In the genomic region with DNA sequence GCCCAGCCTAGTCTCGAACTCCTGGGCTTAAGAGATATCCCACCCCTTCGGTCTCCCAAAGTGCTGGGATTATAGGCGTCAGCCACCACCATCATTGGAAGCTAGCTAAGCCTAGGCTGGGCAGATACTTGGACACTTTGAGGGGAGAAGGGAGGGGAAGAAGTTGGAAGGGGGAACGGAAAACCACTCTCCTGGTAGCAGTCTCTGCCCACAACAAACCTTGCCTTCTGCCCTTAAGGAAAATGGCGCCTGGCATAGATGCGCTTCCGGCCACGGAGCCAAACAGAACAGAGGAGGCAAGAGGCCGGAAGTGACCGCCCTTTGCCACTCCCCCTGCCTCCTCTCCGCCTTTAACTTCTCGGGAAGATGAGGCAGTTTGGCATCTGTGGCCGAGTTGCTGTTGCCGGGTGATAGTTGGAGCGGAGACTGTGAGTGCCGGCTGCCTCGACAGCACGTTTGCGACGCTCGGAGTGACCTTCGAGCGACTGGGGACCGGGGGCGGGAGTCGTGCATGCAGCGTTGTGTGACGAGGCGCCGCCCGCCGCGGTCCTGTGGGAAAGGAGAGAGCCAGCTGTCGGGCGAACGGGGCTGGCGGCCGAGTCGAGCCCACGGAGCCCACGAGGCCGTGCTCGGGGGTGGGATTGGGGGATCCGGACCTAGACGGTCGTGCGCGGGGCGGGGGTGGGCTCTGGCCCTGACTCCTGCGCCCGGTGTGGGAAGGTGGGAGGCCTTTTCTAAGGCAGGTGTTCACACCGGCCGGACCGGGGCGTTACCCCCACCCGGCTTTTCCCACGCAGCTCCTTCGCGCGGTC, we compare ENCODE assay signal across 8 cellular contexts. TPM values are rescaled to one million over a fixed set of nuclear protein-coding genes. Genes with fewer than 3 reads are reported as not detected.
A peak's percentile ranks its signal among the peaks of the same experiment; 100 is the strongest.
DNase-seq lines count a peak whose midpoint lies in the region; ATAC-seq and TF ChIP-seq lines count a peak whose summit lies in the region.

A gene (plus strand): TSS at position 327 of the 812 bp plus-strand sequence. CDS start 1,143 bp downstream, outside the sequence.

- H3K36me3 ChIP-seq in ovary (no peaks in the 10 kb centered on the region), thyroid gland (peaks cover 5 to 9% of the 10 kb centered on the region in 2 donors)

- peak; percentile 87 for DNase-seq in GM12864 (ENCODE audit: low read depth)
- peak; percentile 90 to 99 (median 96) for DNase-seq in NCI-H1417 (lab: John Stamatoyannopoulos, UW)
- DNase-seq in SW 1271 (lab: John Stamatoyannopoulos, UW) = peak; percentile 87 to 96
- DNase-seq in activated naive CD8-positive, alpha-beta T cell treated with anti-CD3 and anti-CD28 coated beads, Interleukin-2, amount 50 U/mL, for 16 hours (ENCODE audit: low read depth, low spot score) = peak; percentile 77
- DNase-seq in Right ventricle myocardium inferior (ENCODE audit: missing footprints) = peak; percentile 97
- peak; percentile 92 to 94 (median 93) for DNase-seq in ovary
- peak; percentile 97 for DNase-seq in thyroid gland

- TF ChIP-seq CTCF in GM12864 (IDR thresholded peaks at IDR 0.05; ENCODE audit: low read depth, low read length, missing control alignments) = no peak
- no peak for TF ChIP-seq CTCF in ovary (IDR thresholded peaks at IDR 0.05)
- TF ChIP-seq CTCF in thyroid gland (IDR thresholded peaks at IDR 0.05) = no peak

- no peaks in the 10 kb centered on the region for H3K27me3 ChIP-seq in ovary
- H3K27me3 ChIP-seq in thyroid gland = no peaks in the 10 kb centered on the region

- WGBS in ovary, 3 donors = 0 to 1% (median 1%) methylated on average over 56 to 60 of the region's 60 CpGs
- 1 to 2% methylated on average over 37 to 40 of the region's 60 CpGs for WGBS in thyroid gland, 2 donors

- H3K9me3 ChIP-seq in ovary = no peaks in the 10 kb centered on the region
- H3K9me3 ChIP-seq in thyroid gland = no peaks in the 10 kb centered on the region

- H3K27ac ChIP-seq in ovary (peak within 1 kb of the TSS; percentile 64 to 78), thyroid gland (peak within 1 kb of the TSS; percentile 69 to 84 (median 84))

- peaks cover 6% of the 10 kb centered on the region for H3K4me1 ChIP-seq in ovary (ENCODE audit: insufficient read depth)
- H3K4me1 ChIP-seq in thyroid gland = peaks cover 4 to 9% of the 10 kb centered on the region in 2 donors

- no peak for TF ChIP-seq EP300 in ovary (IDR thresholded peaks at IDR 0.05)

- ATAC-seq in HG02759 (IDR thresholded peaks at IDR 0.05; ENCODE audit: unreplicated experiment) = peak; percentile 92
- peak; percentile 99 for ATAC-seq in Right ventricle myocardium inferior

- intact Hi-C loops in Right ventricle myocardium inferior (cut with DNase I) (loop anchor here (1.0 kb wide), 1 partner anchor 24 kb away; a partner anchor contains a TSS), ovary (cut with DNase I) (loop anchor here in 1 of 4 donors (1.0 kb wide), 1 partner anchor 24 kb away; a partner anchor contains a TSS), thyroid gland (cut with DNase I) (no loop called here)

- no peak for TF ChIP-seq POLR2A in ovary (IDR thresholded peaks at IDR 0.05)
- TF ChIP-seq POLR2A in thyroid gland (IDR thresholded peaks at IDR 0.05) = peak; percentile 39 to 93

- peak within 1 kb of the TSS; percentile 98 for H3K4me3 ChIP-seq in GM12864 (ENCODE audit: low read depth, low read length)
- H3K4me3 ChIP-seq in ovary = peak within 1 kb of the TSS; percentile 80
- peak within 1 kb of the TSS; percentile 72 to 87 (median 79) for H3K4me3 ChIP-seq in thyroid gland (replicated peaks in 1 of 3)

RNA-seq across cellular contexts. Expression of the gene that starts here (rescaled TPM):
- total RNA-seq in Right ventricle myocardium inferior = 64.5 TPM
- 10 to 100 TPM; 35.4 to 49.8 (median 39.6) TPM for total RNA-seq in ovary
- 10 to 100 TPM; 11.8 to 20.2 TPM for polyA plus RNA-seq in ovary
- 10 to 100 TPM; 43.3 to 45.7 (median 44.6) TPM for total RNA-seq in thyroid gland

Comparison
In these comparisons a context has a peak if more than half of its experiments do, and no peak if none do; other contexts are left out.
1. Peak in every context shown above with its lines: DNase-seq, ATAC-seq, H3K4me3 ChIP-seq and H3K27ac ChIP-seq.